4 cellular contexts compared by ENCODE assay signal in genomic region chr5:22341406-22341805, GRCh38.
"Had no signal": no experiment of that assay in that cellular context is flagged by ENCODE, and none has a peak within 500 bp of the region (broad histone marks: within the 10 kb centered on the region; RNA-seq: fewer than 3 reads in every experiment).

No MANE protein-coding gene starts in this region.

- H3K4me3 ChIP-seq: K562 had no signal

- DNase-seq: IMR-90, KBM-7 had no signal

- H3K27ac ChIP-seq: HL-60 had no signal
